9 cellular contexts compared by ENCODE assay signal in the genomic region with DNA sequence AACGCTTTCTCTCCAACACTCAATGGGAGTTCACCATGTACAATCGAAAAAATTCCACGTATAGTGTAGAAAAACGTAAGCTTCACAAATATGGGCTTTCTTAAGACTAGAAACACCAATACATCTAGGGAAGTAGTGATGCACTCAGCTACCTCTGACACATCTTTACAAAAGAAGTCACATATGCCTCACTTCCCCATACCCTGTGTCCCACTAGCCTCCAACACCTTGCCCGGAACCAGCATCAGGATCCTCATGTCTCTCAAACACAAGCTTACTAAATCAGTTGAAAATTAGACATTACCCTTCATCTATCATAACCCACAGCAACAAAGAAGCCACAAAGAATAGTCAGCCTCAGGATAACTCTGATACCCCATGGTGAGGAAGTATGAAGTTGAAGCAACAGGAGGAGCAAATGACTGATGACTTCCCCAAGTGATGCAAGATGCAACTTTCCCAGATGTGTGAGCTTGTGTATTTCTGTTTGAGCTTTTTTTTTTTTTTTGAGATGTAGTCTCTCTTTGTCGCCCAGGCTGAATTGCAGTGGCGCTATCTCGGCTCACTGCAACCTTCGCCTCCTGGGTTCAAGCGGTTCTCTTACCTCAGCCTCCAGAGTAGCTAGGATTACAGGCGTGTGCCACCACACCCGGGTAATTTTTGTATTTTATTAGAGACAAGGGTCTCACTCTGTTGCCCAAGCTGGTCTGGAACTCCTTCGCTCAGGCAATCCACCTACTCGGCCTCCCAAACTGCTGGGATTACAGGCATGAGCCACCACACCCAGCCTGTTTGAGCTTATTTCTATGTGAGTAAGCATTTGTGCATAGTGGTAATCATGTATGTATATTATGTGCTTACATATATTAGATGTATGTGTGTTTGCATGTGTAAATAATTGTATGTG. TPM values are rescaled to one million over a fixed set of nuclear protein-coding genes. Genes with fewer than 3 reads are reported as not detected.
DNase-seq lines count a peak whose midpoint lies in the region; ATAC-seq and TF ChIP-seq lines count a peak whose summit lies in the region.
"Had no signal": no experiment of that assay in that cellular context is flagged by ENCODE, and none has a peak within 500 bp of the region (broad histone marks: within the 10 kb centered on the region; RNA-seq: fewer than 3 reads in every experiment).

No MANE protein-coding gene starts in this region.

- ATAC-seq in natural killer cell treated with Interleukin-12 subunit alpha and Interleukin-12 subunit beta and Interleukin-15 and Interleukin-18, amount 100 ng/mL, for 72 hours = peak; percentile 87 to 93
- no peak for ATAC-seq in GM21423 (IDR thresholded peaks at IDR 0.05; ENCODE audit: unreplicated experiment)

- no TSS peak for BruUV-seq in Calu3 (replicated peaks; lab: Mats Ljungman, UMichigan)

- peaks cover 5% of the 10 kb centered on the region for H3K36me3 Mint-ChIP-seq in Calu3 (ENCODE audit: insufficient read depth, unreplicated experiment)
- H3K36me3 Mint-ChIP-seq in natural killer cell treated with Interleukin-12 subunit alpha and Interleukin-12 subunit beta and Interleukin-15 and Interleukin-18, amount 100 ng/mL, for 72 hours = no peaks in the 10 kb centered on the region

- no peak overlapping the region for H3K4me3 ChIP-seq in astrocyte of the spinal cord (ENCODE audit: low read depth, low read length)

- intact Hi-C loops in Calu3 (cut with micrococcal nuclease; ENCODE audit: unreplicated experiment) = no loop called here

- no peak overlapping the region for H3K4me3 Mint-ChIP-seq in Calu3 (ENCODE audit: low read depth, unreplicated experiment)
- H3K4me3 Mint-ChIP-seq in natural killer cell treated with Interleukin-12 subunit alpha and Interleukin-12 subunit beta and Interleukin-15 and Interleukin-18, amount 100 ng/mL, for 72 hours = peak overlapping the region; percentile 59

- TF ChIP-seq CTCF in Calu3 (IDR thresholded peaks at IDR 0.05; ENCODE audit: unreplicated experiment) (no peak), astrocyte of the spinal cord (IDR thresholded peaks at IDR 0.05; ENCODE audit: low read depth, low read length) (no peak)

- CTCF ChIA-PET in Calu3 (lab: Charles Lee) = interaction anchor here (1.1 kb wide), 1 partner anchor 41 kb away, joined by 3 read pairs; a partner anchor contains a TSS

- no peaks in the 10 kb centered on the region for H3K27me3 Mint-ChIP-seq in Calu3 (ENCODE audit: unreplicated experiment)
- peaks cover 0 to 3% of the 10 kb centered on the region in 2 donors for H3K27me3 Mint-ChIP-seq in natural killer cell treated with Interleukin-12 subunit alpha and Interleukin-12 subunit beta and Interleukin-15 and Interleukin-18, amount 100 ng/mL, for 72 hours

- H3K9me3 Mint-ChIP-seq in Calu3 (ENCODE audit: low read depth, unreplicated experiment) = no peaks in the 10 kb centered on the region
- H3K9me3 Mint-ChIP-seq in natural killer cell treated with Interleukin-12 subunit alpha and Interleukin-12 subunit beta and Interleukin-15 and Interleukin-18, amount 100 ng/mL, for 72 hours = no peaks in the 10 kb centered on the region

- DNase-seq in Calu3 = no peak
- DNase-seq in HS-5 (ENCODE audit: low read depth) = peak; percentile 20
- DNase-seq in astrocyte of the spinal cord (ENCODE audit: low read depth, low spot score) = peak; percentile 50
- peak; percentile 70 for DNase-seq in natural killer cell treated with Interleukin-12 subunit alpha and Interleukin-12 subunit beta and Interleukin-15 and Interleukin-18, amount 100 ng/mL, for 72 hours (ENCODE audit: low spot score)
- no peak for DNase-seq in DMS153 (lab: John Stamatoyannopoulos, UW)
- DNase-seq in stimulated activated CD4-positive, alpha-beta T cell treated with anti-CD3 and anti-CD28 coated beads, Interleukin-15, amount 100 ng/mL, for 24 hours = no peak
- DNase-seq: activated CD4-positive, alpha-beta T cell treated with anti-CD3 and anti-CD28 coated beads for 48 hours; NCI-H2029 had no signal

- in situ Hi-C loops in astrocyte of the spinal cord (cut with HindIII; ENCODE audit: low sequenced_read_pairs) = no loop called here

- H3K4me1 Mint-ChIP-seq in Calu3 (ENCODE audit: low read depth, unreplicated experiment) = no peaks in the 10 kb centered on the region
- peaks cover 17 to 19% of the 10 kb centered on the region in 2 donors for H3K4me1 Mint-ChIP-seq in natural killer cell treated with Interleukin-12 subunit alpha and Interleukin-12 subunit beta and Interleukin-15 and Interleukin-18, amount 100 ng/mL, for 72 hours (ENCODE audit: low read depth in 2 of 2)

- peak overlapping the region; percentile 39 for H3K27ac Mint-ChIP-seq in Calu3 (ENCODE audit: unreplicated experiment)
- peak overlapping the region; percentile 68 to 78 for H3K27ac Mint-ChIP-seq in natural killer cell treated with Interleukin-12 subunit alpha and Interleukin-12 subunit beta and Interleukin-15 and Interleukin-18, amount 100 ng/mL, for 72 hours

RNA-seq across cellular contexts. Expression of a gene that starts 8.5 kb away (rescaled TPM):
- total RNA-seq in Calu3 (2022) = 31.6 and 40.0 TPM in 2 replicates
- total RNA-seq in natural killer cell treated with Interleukin-12 subunit alpha and Interleukin-12 subunit beta and Interleukin-15 and Interleukin-18, amount 100 ng/mL, for 72 hours = 100 to 1,000 TPM in 1 of 2 donors, 10 to 100 TPM in 1; 69.8 to 200 TPM

RNA-seq across cellular contexts. Expression of a gene that starts 40.7 kb away (rescaled TPM):
- 71.8 and 72.0 TPM in 2 replicates for total RNA-seq in Calu3 (2022)
- total RNA-seq in natural killer cell treated with Interleukin-12 subunit alpha and Interleukin-12 subunit beta and Interleukin-15 and Interleukin-18, amount 100 ng/mL, for 72 hours = 10 to 100 TPM; 25.9 to 33.5 TPM

Comparison
In these comparisons a context has a peak if more than half of its experiments do, and no peak if none do; other contexts are left out.
1. DNase-seq: peak in HS-5 (single experiment), astrocyte of the spinal cord (single experiment) and natural killer cell treated with Interleukin-12 subunit alpha and Interleukin-12 subunit beta and Interleukin-15 and Interleukin-18, amount 100 ng/mL, for 72 hours (single experiment); none in Calu3 (single experiment), DMS153 (single experiment) and stimulated activated CD4-positive, alpha-beta T cell treated with anti-CD3 and anti-CD28 coated beads, Interleukin-15, amount 100 ng/mL, for 24 hours (single experiment).